20 cellular contexts compared by ENCODE assay signal in genomic region chr10:113261130-113261529, GRCh38.
DNase-seq lines count a peak whose midpoint lies in the region; ATAC-seq and TF ChIP-seq lines count a peak whose summit lies in the region.
"Had no signal": no experiment of that assay in that cellular context is flagged by ENCODE, and none has a peak within 500 bp of the region (broad histone marks: within the 10 kb centered on the region; RNA-seq: fewer than 3 reads in every experiment).

No MANE protein-coding gene starts in this region.

- H3K27ac Mint-ChIP-seq in stimulated activated naive B cell treated with anti-CD40 and anti-IgM and Interleukin-4, amounts not matched to agents 10 μg/mL and 1 μg/mL and 100 μg/mL, for 72 hours = peak overlapping the region; percentile 70
- H3K27ac Mint-ChIP-seq: CD4-positive, CD25-positive, alpha-beta regulatory T cell; T-helper 1 cell treated with Interleukin-12 subunit alpha and Interleukin-12 subunit beta and Interleukin-4 antibody, amounts not matched to agents 30 μg/mL and 1 μg/mL, for 36 hours had no signal

- no peak overlapping the region for H3K27ac ChIP-seq in coronary artery
- H3K27ac ChIP-seq in aorta (ENCODE audit: low read depth in 1 of 2, low read length in 2 of 2) = no peak overlapping the region
- H3K27ac ChIP-seq: 22Rv1, GM23248, PC-9 had no signal

- H3K4me3 Mint-ChIP-seq in stimulated activated naive B cell treated with anti-CD40 and anti-IgM and Interleukin-4, amounts not matched to agents 10 μg/mL and 1 μg/mL and 100 μg/mL, for 72 hours = no peak overlapping the region
- H3K4me3 Mint-ChIP-seq: CD4-positive, CD25-positive, alpha-beta regulatory T cell; T-helper 1 cell treated with Interleukin-12 subunit alpha and Interleukin-12 subunit beta and Interleukin-4 antibody, amounts not matched to agents 30 μg/mL and 1 μg/mL, for 36 hours had no signal

- peak in 1 of 2 donors; percentile 67 for ATAC-seq in stimulated activated naive B cell treated with anti-CD40 and anti-IgM and Interleukin-4, amounts not matched to agents 10 μg/mL and 1 μg/mL and 100 μg/mL, for 72 hours (replicated peaks)
- ATAC-seq in HG02852 (IDR thresholded peaks at IDR 0.05; ENCODE audit: unreplicated experiment) (no peak), HG03469 (IDR thresholded peaks at IDR 0.05; ENCODE audit: unreplicated experiment) (no peak), aorta (ENCODE audit: low FRiP score) (no peak)
- ATAC-seq: GM12878, HCT116 had no signal

- TF ChIP-seq CTCF in coronary artery (IDR thresholded peaks at IDR 0.05) = no peak

- peak in 2 of 3 experiments; percentile 9 to 74 for DNase-seq in NCI-H1417 (lab: John Stamatoyannopoulos, UW)
- no peak for DNase-seq in NCI-H1417 treated with DMSO at 0.1 percent for 48 hours (lab: John Stamatoyannopoulos, UW)
- DNase-seq in NCI-H1105 treated with DMSO at 0.1 percent for 48 hours (lab: John Stamatoyannopoulos, UW) = peak; percentile 35
- peak; percentile 17 for DNase-seq in coronary artery (ENCODE audit: low spot score)
- DNase-seq in stimulated activated naive B cell treated with anti-CD40 and anti-IgM and Interleukin-4, amounts not matched to agents 10 μg/mL and 1 μg/mL and 100 μg/mL, for 72 hours = no peak
- no peak for DNase-seq in aorta
- DNase-seq: Calu3; CD4-positive, CD25-positive, alpha-beta regulatory T cell; EL; GM23248; MG63; NCI-H1092; NCI-H187 treated with DMSO at 0.1 percent for 48 hours; PC-9 had no signal

- H3K27me3 Mint-ChIP-seq in stimulated activated naive B cell treated with anti-CD40 and anti-IgM and Interleukin-4, amounts not matched to agents 10 μg/mL and 1 μg/mL and 100 μg/mL, for 72 hours = peaks cover 15 to 29% of the 10 kb centered on the region in 2 donors

- intact Hi-C loops in aorta (cut with DNase I) = no loop called here

- no peaks in the 10 kb centered on the region for H3K36me3 Mint-ChIP-seq in stimulated activated naive B cell treated with anti-CD40 and anti-IgM and Interleukin-4, amounts not matched to agents 10 μg/mL and 1 μg/mL and 100 μg/mL, for 72 hours
- H3K36me3 Mint-ChIP-seq: CD4-positive, CD25-positive, alpha-beta regulatory T cell had no signal

- no peaks in the 10 kb centered on the region for H3K9me3 Mint-ChIP-seq in stimulated activated naive B cell treated with anti-CD40 and anti-IgM and Interleukin-4, amounts not matched to agents 10 μg/mL and 1 μg/mL and 100 μg/mL, for 72 hours
- H3K9me3 Mint-ChIP-seq: T-helper 1 cell treated with Interleukin-12 subunit alpha and Interleukin-12 subunit beta and Interleukin-4 antibody, amounts not matched to agents 30 μg/mL and 1 μg/mL, for 36 hours had no signal

- no peaks in the 10 kb centered on the region for H3K27me3 ChIP-seq in aorta (ENCODE audit: control insufficient read depth in 1 of 2, insufficient read depth in 2 of 2, low read length in 1 of 2)

- H3K4me3 ChIP-seq in coronary artery = no peak overlapping the region
- no peak overlapping the region for H3K4me3 ChIP-seq in aorta (ENCODE audit: low read length in 2 of 2)
- H3K4me3 ChIP-seq: GM12878, GM23248, MG63, PC-9 had no signal

- 92 to 95% methylated on average over 9 of the region's 9 CpGs for WGBS in aorta, 2 donors

- no peaks in the 10 kb centered on the region for H3K36me3 ChIP-seq in aorta (ENCODE audit: control insufficient read depth in 1 of 2, insufficient read depth in 2 of 2, low read length in 1 of 2)
- H3K36me3 ChIP-seq: MG63 had no signal

- H3K9me3 ChIP-seq in aorta (ENCODE audit: control insufficient read depth, low read length) = no peaks in the 10 kb centered on the region
- H3K9me3 ChIP-seq: MG63 had no signal

- peaks cover 5 to 14% of the 10 kb centered on the region in 2 donors for H3K4me1 Mint-ChIP-seq in stimulated activated naive B cell treated with anti-CD40 and anti-IgM and Interleukin-4, amounts not matched to agents 10 μg/mL and 1 μg/mL and 100 μg/mL, for 72 hours
- H3K4me1 Mint-ChIP-seq: CD4-positive, CD25-positive, alpha-beta regulatory T cell had no signal

- H3K4me1 ChIP-seq in aorta (ENCODE audit: control insufficient read depth in 1 of 2, insufficient read depth in 2 of 2, low read length in 2 of 2) = no peaks in the 10 kb centered on the region

Comparison
In these comparisons a context has a peak if more than half of its experiments do, and no peak if none do; other contexts are left out.
1. DNase-seq: peak in NCI-H1417 (2 of 3), NCI-H1105 treated with DMSO at 0.1 percent for 48 hours (single experiment) and coronary artery (single experiment); none in NCI-H1417 treated with DMSO at 0.1 percent for 48 hours (single experiment), stimulated activated naive B cell treated with anti-CD40 and anti-IgM and Interleukin-4, amounts not matched to agents 10 μg/mL and 1 μg/mL and 100 μg/mL, for 72 hours (single experiment) and aorta (0 of 2).